ENCODE assay signal across 13 cellular contexts in the genomic region with DNA sequence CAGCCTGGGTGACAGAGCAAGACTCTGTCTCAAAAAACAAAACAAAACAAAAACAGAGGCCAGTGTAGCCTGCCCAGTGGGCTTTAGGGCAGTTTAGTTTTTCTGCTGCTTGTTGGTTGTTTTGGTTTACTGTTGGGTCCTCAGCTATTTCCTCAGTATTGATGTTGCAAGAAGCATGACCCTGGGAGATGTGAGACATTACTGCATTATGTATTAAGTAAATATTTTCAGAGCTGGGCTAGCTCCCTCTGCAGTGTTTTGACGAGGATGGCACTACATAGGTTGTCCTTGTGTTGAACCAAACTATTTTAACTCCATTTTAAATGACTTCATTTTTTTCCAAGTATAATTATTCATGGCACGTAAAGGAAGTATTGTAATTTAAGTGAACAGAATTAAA. TPM values are rescaled to one million over a fixed set of nuclear protein-coding genes. Genes with fewer than 3 reads are reported as not detected.
DNase-seq lines count a peak whose midpoint lies in the region; ATAC-seq and TF ChIP-seq lines count a peak whose summit lies in the region.
"Had no signal": no experiment of that assay in that cellular context is flagged by ENCODE, and none has a peak within 500 bp of the region (broad histone marks: within the 10 kb centered on the region; RNA-seq: fewer than 3 reads in every experiment).

No MANE protein-coding gene starts in this region.

- peak in 1 of 2 donors; percentile 36 for TF ChIP-seq EP300 in tibial nerve (IDR thresholded peaks at IDR 0.05)

- no peak for ATAC-seq in T-helper 17 cell
- ATAC-seq: HCT116 had no signal

- peak overlapping the region; percentile 24 for H3K27ac Mint-ChIP-seq in T-helper 1 cell treated with Interleukin-12 subunit alpha and Interleukin-12 subunit beta and Interleukin-4 antibody, amounts not matched to agents 30 μg/mL and 1 μg/mL, for 36 hours
- H3K27ac Mint-ChIP-seq in T-helper 17 cell = peak overlapping the region; percentile 24

- peak overlapping the region in 3 of 4 donors; percentile 19 to 70 (median 50) for H3K27ac ChIP-seq in tibial nerve

- WGBS in tibial nerve, 2 donors = 26 to 35% methylated on average over 2 of the region's 2 CpGs

- no peak overlapping the region for H3K4me3 Mint-ChIP-seq in T-helper 1 cell treated with Interleukin-12 subunit alpha and Interleukin-12 subunit beta and Interleukin-4 antibody, amounts not matched to agents 30 μg/mL and 1 μg/mL, for 36 hours
- no peak overlapping the region for H3K4me3 Mint-ChIP-seq in T-helper 17 cell
- H3K4me3 Mint-ChIP-seq: B cell had no signal

- H3K36me3 ChIP-seq in tibial nerve = peaks cover 0 to 6% (median 0%) of the 10 kb centered on the region in 3 donors
- no peaks in the 10 kb centered on the region for H3K36me3 ChIP-seq in HAP-1 (replicated peaks)

- no peak for TF ChIP-seq POLR2A in tibial nerve (IDR thresholded peaks at IDR 0.05)

- peak in 1 of 5 experiments; percentile 9 for TF ChIP-seq CTCF in tibial nerve (IDR thresholded peaks at IDR 0.05)

- H3K4me1 ChIP-seq in tibial nerve = peaks cover 0 to 66% (median 15%) of the 10 kb centered on the region in 4 donors
- peaks cover 16% of the 10 kb centered on the region for H3K4me1 ChIP-seq in HAP-1

- no peaks in the 10 kb centered on the region for H3K9me3 Mint-ChIP-seq in T-helper 1 cell treated with Interleukin-12 subunit alpha and Interleukin-12 subunit beta and Interleukin-4 antibody, amounts not matched to agents 30 μg/mL and 1 μg/mL, for 36 hours

- H3K9me3 ChIP-seq in T-helper 17 cell (ENCODE audit: control insufficient read depth, low read length, poor library complexity, severe bottlenecking) = no peaks in the 10 kb centered on the region
- no peaks in the 10 kb centered on the region for H3K9me3 ChIP-seq in tibial nerve
- H3K9me3 ChIP-seq in HAP-1 = no peaks in the 10 kb centered on the region

- in situ Hi-C loops in HAP-1 (cut with MboI; ENCODE audit: low sequenced_read_pairs) = no loop called here

- no peaks in the 10 kb centered on the region for H3K27me3 ChIP-seq in tibial nerve
- no peaks in the 10 kb centered on the region for H3K27me3 ChIP-seq in HAP-1 (ENCODE audit: low read depth)

- H3K27me3 Mint-ChIP-seq in T-helper 1 cell treated with Interleukin-12 subunit alpha and Interleukin-12 subunit beta and Interleukin-4 antibody, amounts not matched to agents 30 μg/mL and 1 μg/mL, for 36 hours (ENCODE audit: low read depth) = no peaks in the 10 kb centered on the region
- H3K27me3 Mint-ChIP-seq in T-helper 17 cell = no peaks in the 10 kb centered on the region
- H3K27me3 Mint-ChIP-seq: B cell had no signal

- H3K4me1 Mint-ChIP-seq in T-helper 1 cell treated with Interleukin-12 subunit alpha and Interleukin-12 subunit beta and Interleukin-4 antibody, amounts not matched to agents 30 μg/mL and 1 μg/mL, for 36 hours (ENCODE audit: low read depth) = peaks cover 22% of the 10 kb centered on the region
- H3K4me1 Mint-ChIP-seq in T-helper 17 cell = peaks cover 31% of the 10 kb centered on the region

- peaks cover 9% of the 10 kb centered on the region for H3K36me3 Mint-ChIP-seq in T-helper 1 cell treated with Interleukin-12 subunit alpha and Interleukin-12 subunit beta and Interleukin-4 antibody, amounts not matched to agents 30 μg/mL and 1 μg/mL, for 36 hours (ENCODE audit: low read depth)
- peaks cover 5% of the 10 kb centered on the region for H3K36me3 Mint-ChIP-seq in T-helper 17 cell (ENCODE audit: low read depth)

- DNase-seq in T-helper 1 cell (no peak), T-helper 17 cell (no peak), foreskin melanocyte (peak; percentile 38), tibial nerve (ENCODE audit: low spot score in 2 of 2) (peak in 1 of 2 donors; percentile 28), HUDEP-2 (lab: John Stamatoyannopoulos, UW; ENCODE audit: unreplicated experiment in 76 of 76) (no peak), globus pallidus (ENCODE audit: low spot score) (no peak), HAP-1 (ENCODE audit: low spot score in 2 of 2) (no peak)
- DNase-seq: activated CD4-positive, alpha-beta T cell treated with anti-CD3 and anti-CD28 coated beads for 4 hours; NCI-H524; substantia nigra had no signal

- no peak overlapping the region for H3K4me3 ChIP-seq in tibial nerve
- no peak overlapping the region for H3K4me3 ChIP-seq in HAP-1

RNA-seq across cellular contexts. Expression of a gene that starts 4.8 kb away (rescaled TPM):
- total RNA-seq in T-helper 17 cell = 10 to 100 TPM; 70.3 to 74.3 TPM
- total RNA-seq in tibial nerve = 10 to 100 TPM; 62.8 to 77.8 (median 73.0) TPM
